1 cellular context compared by ENCODE assay signal in genomic region chr14:62431496-62431895, GRCh38.
TF ChIP-seq lines count a peak whose summit lies in the region.

No MANE protein-coding gene starts in this region.

TF ChIP-seq in WTC11, 78 proteins besides CTCF, POLR2A, EP300 and RAD21 (continued from another document):
- TF ChIP-seq FOXP4 (CRISPR knock-in tag; IDR thresholded peaks at IDR 0.05) (no peak), TEAD4 (CRISPR knock-in tag; IDR thresholded peaks at IDR 0.05) (no peak)
